Comparison of ENCODE assay signal across 14 cellular contexts in the genomic region with DNA sequence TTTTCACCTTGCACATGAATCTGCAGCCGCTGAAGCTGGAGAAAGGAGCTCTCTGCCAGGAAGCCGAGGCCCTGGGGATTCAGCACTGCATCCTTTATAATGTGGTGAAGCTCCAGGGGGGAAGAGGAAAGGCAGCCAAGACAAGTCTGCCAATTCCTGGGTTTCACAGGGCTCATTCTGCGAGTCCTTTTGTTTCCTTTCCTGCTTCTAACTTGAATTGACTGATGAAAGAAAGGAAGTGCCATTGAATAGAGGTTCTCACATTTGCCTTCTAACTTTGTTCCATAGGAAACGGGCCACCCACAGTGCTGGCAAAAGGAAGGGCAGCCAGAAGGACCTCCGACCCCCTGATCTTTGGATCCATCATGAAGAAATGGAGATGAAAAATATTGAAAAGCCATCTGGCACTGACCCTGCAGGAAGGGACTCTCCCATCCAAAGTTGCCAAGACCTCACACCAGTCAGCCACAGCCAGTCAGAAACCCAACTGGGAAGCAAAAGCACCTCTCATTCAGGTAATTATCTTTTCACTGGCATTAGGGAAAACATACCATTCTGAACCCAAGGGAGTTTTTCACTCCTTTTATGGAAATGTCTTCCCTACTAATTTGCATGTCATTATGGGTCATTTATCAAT.
DNase-seq lines count a peak whose midpoint lies in the region; ATAC-seq, FAIRE-seq and TF ChIP-seq lines count a peak whose summit lies in the region.
"Had no signal": no experiment of that assay in that cellular context is flagged by ENCODE, and none has a peak within 500 bp of the region (broad histone marks: within the 10 kb centered on the region; RNA-seq: fewer than 3 reads in every experiment).

No MANE protein-coding gene starts in this region.

- in situ Hi-C loops in astrocyte of the spinal cord (cut with HindIII; ENCODE audit: low sequenced_read_pairs), result no loop called here

- no peak overlapping the region for H3K4me3 Mint-ChIP-seq in CD8-positive, alpha-beta memory T cell
- H3K4me3 Mint-ChIP-seq: stimulated activated memory B cell treated with anti-CD40 and anti-IgM and Interleukin-4, amounts not matched to agents 10 μg/mL and 1 μg/mL and 100 μg/mL, for 72 hours had no signal

- H3K27me3 Mint-ChIP-seq in CD8-positive, alpha-beta memory T cell, result no peaks in the 10 kb centered on the region
- H3K27me3 Mint-ChIP-seq: stimulated activated memory B cell treated with anti-CD40 and anti-IgM and Interleukin-4, amounts not matched to agents 10 μg/mL and 1 μg/mL and 100 μg/mL, for 72 hours had no signal

- CTCF ChIA-PET in CD8-positive, alpha-beta memory T cell (lab: Charles Lee), result no interaction called here

- no peaks in the 10 kb centered on the region for H3K36me3 Mint-ChIP-seq in CD8-positive, alpha-beta memory T cell
- H3K36me3 Mint-ChIP-seq: stimulated activated memory B cell treated with anti-CD40 and anti-IgM and Interleukin-4, amounts not matched to agents 10 μg/mL and 1 μg/mL and 100 μg/mL, for 72 hours had no signal

- H3K9me3 Mint-ChIP-seq in CD8-positive, alpha-beta memory T cell, result peaks cover 5 to 17% (median 9%) of the 10 kb centered on the region in 5 donors
- H3K9me3 Mint-ChIP-seq: stimulated activated memory B cell treated with anti-CD40 and anti-IgM and Interleukin-4, amounts not matched to agents 10 μg/mL and 1 μg/mL and 100 μg/mL, for 72 hours had no signal

- FAIRE-seq in urothelium cell line (lab: Jason Lieb, UNC), result no peak

- no peaks in the 10 kb centered on the region for H3K4me1 Mint-ChIP-seq in CD8-positive, alpha-beta memory T cell
- H3K4me1 Mint-ChIP-seq: stimulated activated memory B cell treated with anti-CD40 and anti-IgM and Interleukin-4, amounts not matched to agents 10 μg/mL and 1 μg/mL and 100 μg/mL, for 72 hours had no signal

- DNase-seq in A172 (ENCODE audit: low spot score) (peak; percentile 10), NCI-H1092 treated with DMSO at 0.1 percent for 48 hours (lab: John Stamatoyannopoulos, UW) (peak; percentile 91), astrocyte of the spinal cord (ENCODE audit: low read depth, low spot score) (peak; percentile 80), iPS DF 6.9 (ENCODE audit: low read depth, low spot score) (peak; percentile 20), urothelium cell line (ENCODE audit: low spot score) (no peak), NCI-H1436 (lab: John Stamatoyannopoulos, UW) (no peak)
- no peak for DNase-seq in CD8-positive, alpha-beta memory T cell
- DNase-seq: DMS153; effector CD4-positive, alpha-beta T cell; stimulated activated CD4-positive, alpha-beta T cell treated with anti-CD3 and anti-CD28 coated beads, Interleukin-2, amount 100 ng/mL, for 48 hours; WERI-Rb-1 had no signal

- no peak overlapping the region for H3K4me3 ChIP-seq in astrocyte of the spinal cord (ENCODE audit: low read depth, low read length)
- H3K4me3 ChIP-seq in iPS DF 6.9 (ENCODE audit: low read length), result no peak overlapping the region
- no peak overlapping the region for H3K4me3 ChIP-seq in CD8-positive, alpha-beta memory T cell (ENCODE audit: low read length)

- WGBS in iPS DF 6.9 (ENCODE audit: insufficient coverage, insufficient read length), result no CpG with 5 or more reads among the region's 5 CpGs

- no peak for ATAC-seq in HG02642 (IDR thresholded peaks at IDR 0.05; ENCODE audit: poor library complexity, unreplicated experiment)
- ATAC-seq: stimulated activated memory B cell treated with anti-CD40 and anti-IgM and Interleukin-4, amounts not matched to agents 10 μg/mL and 1 μg/mL and 100 μg/mL, for 72 hours had no signal

- 0 out of 2 replicates have a peak, but pooled peaks cover 2% of the 10 kb centered on the region for H3K4me1 ChIP-seq in iPS DF 6.9 (ENCODE audit: control insufficient read depth, insufficient read depth, low read length)
- no peaks in the 10 kb centered on the region for H3K4me1 ChIP-seq in CD8-positive, alpha-beta memory T cell (ENCODE audit: insufficient read depth, low read length)
- H3K4me1 ChIP-seq: parathyroid adenoma had no signal

- no peaks in the 10 kb centered on the region for H3K9me3 ChIP-seq in iPS DF 6.9 (ENCODE audit: control insufficient read depth, insufficient read depth, low read length)
- no peaks in the 10 kb centered on the region for H3K9me3 ChIP-seq in CD8-positive, alpha-beta memory T cell (ENCODE audit: low read length)

- no peak for TF ChIP-seq CTCF in astrocyte of the spinal cord (IDR thresholded peaks at IDR 0.05; ENCODE audit: low read depth, low read length)

- no peaks in the 10 kb centered on the region for H3K27me3 ChIP-seq in iPS DF 6.9 (ENCODE audit: control insufficient read depth, insufficient read depth, low read length)
- H3K27me3 ChIP-seq in CD8-positive, alpha-beta memory T cell (ENCODE audit: insufficient read depth, low read length, poor library complexity, severe bottlenecking), result no peaks in the 10 kb centered on the region

- no peak overlapping the region for H3K27ac ChIP-seq in iPS DF 6.9 (ENCODE audit: low read length)
- no peak overlapping the region for H3K27ac ChIP-seq in CD8-positive, alpha-beta memory T cell (ENCODE audit: low read depth, low read length)
- H3K27ac ChIP-seq: parathyroid adenoma, WERI-Rb-1 had no signal

- POLR2A ChIA-PET in CD8-positive, alpha-beta memory T cell (lab: Charles Lee), result no interaction called here

- no peak overlapping the region for H3K27ac Mint-ChIP-seq in CD8-positive, alpha-beta memory T cell
- H3K27ac Mint-ChIP-seq: stimulated activated memory B cell treated with anti-CD40 and anti-IgM and Interleukin-4, amounts not matched to agents 10 μg/mL and 1 μg/mL and 100 μg/mL, for 72 hours had no signal

- no peaks in the 10 kb centered on the region for H3K36me3 ChIP-seq in iPS DF 6.9 (ENCODE audit: control insufficient read depth, insufficient read depth, low read length)
- H3K36me3 ChIP-seq in CD8-positive, alpha-beta memory T cell (ENCODE audit: insufficient read depth, low read length), result no peaks in the 10 kb centered on the region
- H3K36me3 ChIP-seq: WERI-Rb-1 had no signal

Comparison
In these comparisons a context has a peak if more than half of its experiments do, and no peak if none do; other contexts are left out.
1. DNase-seq: peak in A172 (single experiment), NCI-H1092 treated with DMSO at 0.1 percent for 48 hours (single experiment), astrocyte of the spinal cord (single experiment) and iPS DF 6.9 (single experiment); none in CD8-positive, alpha-beta memory T cell (0 of 5), urothelium cell line (single experiment) and NCI-H1436 (single experiment).